ENCODE assay signal across 8 cellular contexts in genomic region chr20:46090095-46090388, GRCh38. TPM values are rescaled to one million over a fixed set of nuclear protein-coding genes. Genes with fewer than 3 reads are reported as not detected.
DNase-seq lines count a peak whose midpoint lies in the region; ATAC-seq and TF ChIP-seq lines count a peak whose summit lies in the region.

No MANE protein-coding gene starts in this region.

- H3K4me1 ChIP-seq in CD8-positive, alpha-beta memory T cell (ENCODE audit: insufficient read depth, low read length): peaks cover 32% of the 10 kb centered on the region
- peaks cover 43% of the 10 kb centered on the region for H3K4me1 ChIP-seq in OCI-LY1 (ENCODE audit: insufficient read depth, low read length, severe bottlenecking)
- H3K4me1 ChIP-seq in endodermal cell (ENCODE audit: control insufficient read depth, insufficient read depth, low read length): no peaks in the 10 kb centered on the region
- H3K4me1 ChIP-seq in osteoblast (ENCODE audit: insufficient read depth, low read length): peaks cover 35% of the 10 kb centered on the region

- ATAC-seq in GM19467 (IDR thresholded peaks at IDR 0.05; ENCODE audit: unreplicated experiment) (no peak), HG03442 (IDR thresholded peaks at IDR 0.05; ENCODE audit: unreplicated experiment) (no peak)

- TF ChIP-seq CTCF in OCI-LY1 (IDR thresholded peaks at IDR 0.05; ENCODE audit: low read length) (no peak), endodermal cell (conservative IDR thresholded peaks at IDR 0.05) (no peak), osteoblast (IDR thresholded peaks at IDR 0.05; ENCODE audit: extremely low read depth, low read depth, low read length) (no peak)

- no peaks in the 10 kb centered on the region for H3K27me3 ChIP-seq in CD8-positive, alpha-beta memory T cell (ENCODE audit: insufficient read depth, low read length, poor library complexity, severe bottlenecking)
- H3K27me3 ChIP-seq in OCI-LY1 (ENCODE audit: insufficient read depth, low read length) (no peaks in the 10 kb centered on the region), endodermal cell (ENCODE audit: control insufficient read depth, insufficient read depth, low read length, poor library complexity, severe bottlenecking) (no peaks in the 10 kb centered on the region), osteoblast (ENCODE audit: insufficient read depth, low read length) (peaks cover 3% of the 10 kb centered on the region)

- H4K20me1 ChIP-seq in OCI-LY1 (ENCODE audit: insufficient read depth, low read length): peaks cover 2% of the 10 kb centered on the region; the same call in 1 of the 2 replicates
- peaks cover 39% of the 10 kb centered on the region for H4K20me1 ChIP-seq in osteoblast (ENCODE audit: insufficient read depth, low read length)

- peak overlapping the region; percentile 76 for H3K4me3 ChIP-seq in CD8-positive, alpha-beta memory T cell (ENCODE audit: low read length)
- H3K4me3 ChIP-seq in OCI-LY1 (ENCODE audit: low read depth, low read length, poor library complexity, severe bottlenecking): peak overlapping the region; percentile 96
- H3K4me3 ChIP-seq in endodermal cell (ENCODE audit: low read length): peak overlapping the region; percentile 92
- peak overlapping the region; percentile 97 for H3K4me3 ChIP-seq in osteoblast (ENCODE audit: insufficient read depth, low read length)

- peak overlapping the region; percentile 86 to 94 (median 91) for H3K4me3 Mint-ChIP-seq in CD8-positive, alpha-beta memory T cell
- peak overlapping the region; percentile 82 for H3K4me3 Mint-ChIP-seq in endodermal cell

- H3K9me3 ChIP-seq in CD8-positive, alpha-beta memory T cell (ENCODE audit: low read length): no peaks in the 10 kb centered on the region
- H3K9me3 ChIP-seq in OCI-LY1 (ENCODE audit: low read length): no peaks in the 10 kb centered on the region
- no peaks in the 10 kb centered on the region for H3K9me3 ChIP-seq in endodermal cell (ENCODE audit: control insufficient read depth, low read length)
- H3K9me3 ChIP-seq in osteoblast (ENCODE audit: low read depth, low read length): no peaks in the 10 kb centered on the region

- H3K79me2 ChIP-seq in OCI-LY1 (ENCODE audit: insufficient read depth, low read length) (peaks cover 43% of the 10 kb centered on the region), osteoblast (ENCODE audit: insufficient read depth, low read length) (peaks cover 44% of the 10 kb centered on the region)

- no peaks in the 10 kb centered on the region for H3F3A ChIP-seq in OCI-LY1 (ENCODE audit: insufficient read depth, low read length)

- peaks cover 0 to 14% (median 0%) of the 10 kb centered on the region in 3 donors for H3K36me3 Mint-ChIP-seq in CD8-positive, alpha-beta memory T cell
- no peaks in the 10 kb centered on the region for H3K36me3 Mint-ChIP-seq in endodermal cell (ENCODE audit: low read depth)

- H3K9me2 ChIP-seq in OCI-LY1 (ENCODE audit: low read depth, low read length): no peaks in the 10 kb centered on the region

- no peak for DNase-seq in CD8-positive, alpha-beta memory T cell
- DNase-seq in endodermal cell (no peak), osteoblast (ENCODE audit: insufficient read length, low spot score, missing footprints) (no peak), SKM-1 (lab: John Stamatoyannopoulos, UW; ENCODE audit: unreplicated experiment) (no peak), cerebellar cortex (ENCODE audit: low spot score) (no peak)

- H3K27me3 Mint-ChIP-seq in CD8-positive, alpha-beta memory T cell: no peaks in the 10 kb centered on the region
- H3K27me3 Mint-ChIP-seq in endodermal cell (ENCODE audit: insufficient read depth): peaks cover 12% of the 10 kb centered on the region

- no peaks in the 10 kb centered on the region for H3K9me3 Mint-ChIP-seq in CD8-positive, alpha-beta memory T cell
- H3K9me3 Mint-ChIP-seq in endodermal cell: no peaks in the 10 kb centered on the region

- H3K9ac ChIP-seq in OCI-LY1 (ENCODE audit: low read length) (peak overlapping the region; percentile 94), endodermal cell (ENCODE audit: extremely low read depth, low read length, poor library complexity, severe bottlenecking) (peak overlapping the region; percentile 91)

- POLR2A ChIA-PET in CD8-positive, alpha-beta memory T cell (lab: Charles Lee): no interaction called here

- WGBS in endodermal cell (ENCODE audit: insufficient coverage in 1 of 2, insufficient read length in 1 of 2), 2 experiments: 0% methylated on average over 2 to 5 of the region's 7 CpGs

- peak overlapping the region; percentile 80 to 97 (median 93) for H3K27ac Mint-ChIP-seq in CD8-positive, alpha-beta memory T cell
- H3K27ac Mint-ChIP-seq in endodermal cell: peak overlapping the region; percentile 67

- H3K4me1 Mint-ChIP-seq in CD8-positive, alpha-beta memory T cell: peaks cover 45 to 50% (median 49%) of the 10 kb centered on the region in 3 donors
- peaks cover 26% of the 10 kb centered on the region for H3K4me1 Mint-ChIP-seq in endodermal cell

- CTCF ChIA-PET in CD8-positive, alpha-beta memory T cell (lab: Charles Lee): no interaction called here

- H3K4me2 ChIP-seq in OCI-LY1 (ENCODE audit: low read length) (peak overlapping the region; percentile 97), osteoblast (ENCODE audit: insufficient read depth, low read length) (peak overlapping the region; percentile 95)

- H3K36me3 ChIP-seq in CD8-positive, alpha-beta memory T cell (ENCODE audit: insufficient read depth, low read length): no peaks in the 10 kb centered on the region
- no peaks in the 10 kb centered on the region for H3K36me3 ChIP-seq in OCI-LY1 (ENCODE audit: insufficient read depth, low read length)
- no peaks in the 10 kb centered on the region for H3K36me3 ChIP-seq in endodermal cell (ENCODE audit: control insufficient read depth, insufficient read depth, low read length)
- H3K36me3 ChIP-seq in osteoblast (ENCODE audit: insufficient read depth, low read length): no peaks in the 10 kb centered on the region

- H2AFZ ChIP-seq in OCI-LY1 (ENCODE audit: low read length) (no peak overlapping the region; the same call in 1 of the 2 replicates), osteoblast (ENCODE audit: low read length) (peak overlapping the region; percentile 94)

- H3K27ac ChIP-seq in CD8-positive, alpha-beta memory T cell (ENCODE audit: low read depth, low read length): peak overlapping the region; percentile 85
- no peak overlapping the region for H3K27ac ChIP-seq in OCI-LY1 (ENCODE audit: low read depth, low read length, poor library complexity, severe bottlenecking)
- peak overlapping the region; percentile 61 for H3K27ac ChIP-seq in endodermal cell (ENCODE audit: low read depth, low read length)
- peak overlapping the region; percentile 90 for H3K27ac ChIP-seq in osteoblast (ENCODE audit: low read depth, low read length)

RNA-seq across cellular contexts. Expression of gene NCOA5, which starts 0.3 kb away (rescaled TPM):
- total RNA-seq in CD8-positive, alpha-beta memory T cell: 10 to 100 TPM; 34.9 to 36.9 TPM
- 28.7 TPM for polyA plus RNA-seq in CD8-positive, alpha-beta memory T cell
- 10 to 100 TPM; 19.3 to 28.7 TPM for total RNA-seq in endodermal cell
- polyA plus RNA-seq in endodermal cell (2013, experiment 1 of 2): 26.8 TPM
- polyA plus RNA-seq in endodermal cell (2013, experiment 2 of 2): 25.4 TPM
- 12.4 and 14.5 TPM in 2 replicates for total RNA-seq in osteoblast

RNA-seq across cellular contexts. Expression of gene CD40, which starts 28.1 kb away (rescaled TPM):
- 1 to 10 TPM; 3.5 to 4.1 TPM for total RNA-seq in CD8-positive, alpha-beta memory T cell
- 2.8 TPM for polyA plus RNA-seq in CD8-positive, alpha-beta memory T cell
- total RNA-seq in endodermal cell (10 to 100 TPM in 1 of 2 donors, 1 to 10 TPM in 1; 9.0 to 16.4 TPM), osteoblast (2.5 and 3.5 TPM in 2 replicates)
- 5.4 TPM for polyA plus RNA-seq in endodermal cell (2013, experiment 1 of 2)
- polyA plus RNA-seq in endodermal cell (2013, experiment 2 of 2): 5.1 TPM
